ENCODE assay signal across 10 cellular contexts in genomic region chr2:161172901-161173540, GRCh38. TPM values are rescaled to one million over a fixed set of nuclear protein-coding genes. Genes with fewer than 3 reads are reported as not detected.
DNase-seq lines count a peak whose midpoint lies in the region; ATAC-seq, FAIRE-seq and TF ChIP-seq lines count a peak whose summit lies in the region.
"Had no signal": no experiment of that assay in that cellular context is flagged by ENCODE, and none has a peak within 500 bp of the region (broad histone marks: within the 10 kb centered on the region; RNA-seq: fewer than 3 reads in every experiment).

No MANE protein-coding gene starts in this region.

- 2% methylated on average over 4 of the region's 4 CpGs for WGBS in K562 (ENCODE audit: insufficient coverage, low coverage, missing lambda C conversion rate)

- DNase-seq in K562 (ENCODE audit: extremely low read depth in 1 of 4, low spot score in 3 of 4) (peak; percentile 75 to 92 (median 84)), Peyer's patch (no peak), NCI-H2107 treated with DMSO at 0.1 percent for 48 hours (lab: John Stamatoyannopoulos, UW; ENCODE audit: unreplicated experiment) (no peak)
- DNase-seq in stimulated activated naive CD4-positive, alpha-beta T cell treated with Interleukin-2 at 50 U/mL for 16 hours (lab: John Stamatoyannopoulos, UW), result no peak

- intact Hi-C loops in K562 (cut with micrococcal nuclease), result loop anchor here (1.0 kb wide), 1 partner anchor 13 kb away; the partner anchor contains the start of gene TANK

- no peaks in the 10 kb centered on the region for H3K9me1 ChIP-seq in K562 (ENCODE audit: control insufficient read depth, insufficient read depth, low read length)

- H3K79me2 ChIP-seq in K562 (ENCODE audit: control insufficient read depth, insufficient read depth, low read length), result peaks cover 72% of the 10 kb centered on the region

- H3K4me2 ChIP-seq in K562 (ENCODE audit: insufficient read depth, low read length), result peak overlapping the region; percentile 72

- peak overlapping the region; percentile 66 for H2AFZ ChIP-seq in K562 (ENCODE audit: low read depth, low read length)

- CTCF ChIA-PET in K562 (lab: Yijun Ruan, JAX; ENCODE audit: low intra/inter-chr PET ratio), result no interaction called here

- TF ChIP-seq CTCF in K562 (IDR thresholded peaks at IDR 0.05 in 2 of 3, conservative IDR thresholded peaks at IDR 0.05 in 1 of 3; ENCODE audit: insufficient read depth in 2 of 3, low read depth in 1 of 3, low read length in 3 of 3), result no peak
- no peak for TF ChIP-seq CTCF in Peyer's patch (IDR thresholded peaks at IDR 0.05)

- H4K20me1 ChIP-seq in K562 (replicated peaks; ENCODE audit: control insufficient read depth, insufficient read depth, low read length), result no peaks in the 10 kb centered on the region

- peak; percentile 96 for FAIRE-seq in K562 (lab: Jason Lieb, UNC)
- FAIRE-seq: TTC549 had no signal

- POLR2A ChIA-PET in K562 (lab: Yijun Ruan, JAX), result interaction anchor here (1.5 to 1.9 kb wide), 2 partner anchors 10 to 11 kb away, joined by 5 to 11 read pairs; no protein-coding TSS in a partner anchor

- TF ChIP-seq POLR2A in K562 (conservative IDR thresholded peaks at IDR 0.05) (no peak; the same call in 1 of the 2 replicates), Peyer's patch (IDR thresholded peaks at IDR 0.05) (no peak)

- H3K4me3 ChIP-seq in K562, result no peak overlapping the region
- no peak overlapping the region for H3K4me3 ChIP-seq in Peyer's patch
- H3K4me3 ChIP-seq: HAP-1, thoracic aorta had no signal

- TF ChIP-seq RAD21 in K562 (CRISPR knock-in tag; conservative IDR thresholded peaks at IDR 0.05 in 1 of 2, IDR thresholded peaks at IDR 0.05 in 1 of 2), result no peak

- BruUV-seq in K562 (replicated peaks; lab: Mats Ljungman, UMichigan), result no TSS peak

- ATAC-seq in GM18861 (IDR thresholded peaks at IDR 0.05; ENCODE audit: unreplicated experiment) (peak; percentile 45), GM21390 (IDR thresholded peaks at IDR 0.05; ENCODE audit: unreplicated experiment) (peak; percentile 65), HG03108 (IDR thresholded peaks at IDR 0.05; ENCODE audit: unreplicated experiment) (peak; percentile 40), K562 (peak; percentile 91)

- H3K27ac ChIP-seq in K562 (ENCODE audit: extremely low read depth, low read depth, low read length), result peak overlapping the region; percentile 90
- H3K27ac ChIP-seq in Peyer's patch, result no peak overlapping the region
- H3K27ac ChIP-seq: thoracic aorta had no signal

- H3K27me3 ChIP-seq in K562 (ENCODE audit: control insufficient read depth in 2 of 2, insufficient read depth in 2 of 2, low read length in 2 of 2) (no peaks in the 10 kb centered on the region), Peyer's patch (no peaks in the 10 kb centered on the region)

- H3K4me1 ChIP-seq in K562 (replicated peaks in 1 of 2; ENCODE audit: control insufficient read depth in 2 of 2, insufficient read depth in 2 of 2, low read length in 2 of 2), result peaks cover 0 to 37% of the 10 kb centered on the region in 2 experiments; a peak in 4 of 5 replicates
- H3K4me1 ChIP-seq in Peyer's patch, result no peaks in the 10 kb centered on the region

- peaks cover 10% of the 10 kb centered on the region for H3K9me3 ChIP-seq in K562 (replicated peaks; ENCODE audit: control insufficient read depth, insufficient read depth, low read depth, low read length)
- no peaks in the 10 kb centered on the region for H3K9me3 ChIP-seq in Peyer's patch
- H3K9me3 ChIP-seq: HAP-1, thoracic aorta had no signal

- peak; percentile 97 for TF ChIP-seq EP300 in K562 (IDR thresholded peaks at IDR 0.05; ENCODE audit: low read length)

- in situ Hi-C loops in K562 (cut with MboI), result no loop called here

- H3K36me3 ChIP-seq in K562 (ENCODE audit: control insufficient read depth, insufficient read depth, low read length) (peaks cover 29% of the 10 kb centered on the region), Peyer's patch (no peaks in the 10 kb centered on the region)
- H3K36me3 ChIP-seq: HAP-1, thoracic aorta had no signal

- H3K9ac ChIP-seq in K562 (ENCODE audit: insufficient read depth in 1 of 2, low read depth in 2 of 2, low read length in 2 of 2), result peak overlapping the region in 1 of 2 experiments; percentile 57; a peak in 2 of 4 replicates

TF ChIP-seq in K562, 482 proteins besides CTCF, POLR2A, EP300 and RAD21 (continues in another document):
- TF ChIP-seq FOXM1 (IDR thresholded peaks at IDR 0.05; ENCODE audit: low read depth) (peak; percentile 89), FOXM1 (CRISPR knock-in tag; IDR thresholded peaks at IDR 0.05; ENCODE audit: low read depth) (no peak), MEIS2 (IDR thresholded peaks at IDR 0.05; ENCODE audit: partially characterized antibody) (peak; percentile 84), TAF9B (IDR thresholded peaks at IDR 0.05; ENCODE audit: partially characterized antibody) (peak; percentile 64), NR4A1 (CRISPR knock-in tag; IDR thresholded peaks at IDR 0.05) (no peak), NR4A1 (tag; IDR thresholded peaks at IDR 0.05) (peak; percentile 75), MEF2D (tag; conservative IDR thresholded peaks at IDR 0.05; ENCODE audit: low read depth) (peak; percentile 64; the same call in 1 of the 2 replicates), DMBX1 (CRISPR knock-in tag; IDR thresholded peaks at IDR 0.05; ENCODE audit: borderline replicate concordance) (no peak), MTA1 (IDR thresholded peaks at IDR 0.05; ENCODE audit: borderline replicate concordance) (no peak), ZKSCAN8 (CRISPR knock-in tag; IDR thresholded peaks at IDR 0.05) (peak; percentile 36; the same call in 1 of the 2 replicates), MTF1 (CRISPR knock-in tag; IDR thresholded peaks at IDR 0.05; ENCODE audit: borderline replicate concordance) (no peak), ZNF445 (CRISPR knock-in tag; IDR thresholded peaks at IDR 0.05; ENCODE audit: low read depth) (no peak), POLR3G (IDR thresholded peaks at IDR 0.05; ENCODE audit: extremely low read depth, insufficient read length, insufficient replicate concordance) (no peak), ZNF583 (CRISPR knock-in tag; IDR thresholded peaks at IDR 0.05) (no peak), RBFOX2 (IDR thresholded peaks at IDR 0.05; ENCODE audit: low read depth, low read length) (no peak), CTCFL (IDR thresholded peaks at IDR 0.05; ENCODE audit: borderline replicate concordance, insufficient read depth, low read depth, low read length, poor library complexity, severe bottlenecking) (no peak), ZNF239 (CRISPR knock-in tag; IDR thresholded peaks at IDR 0.05) (peak; percentile 60; the same call in 1 of the 2 replicates), ZNF766 (CRISPR knock-in tag; conservative IDR thresholded peaks at IDR 0.05) (peak; percentile 91), YBX1 (IDR thresholded peaks at IDR 0.05) (no peak), ZNF146 (CRISPR knock-in tag; IDR thresholded peaks at IDR 0.05; ENCODE audit: unreplicated experiment) (no peak)
- TF ChIP-seq, protein P1, sequence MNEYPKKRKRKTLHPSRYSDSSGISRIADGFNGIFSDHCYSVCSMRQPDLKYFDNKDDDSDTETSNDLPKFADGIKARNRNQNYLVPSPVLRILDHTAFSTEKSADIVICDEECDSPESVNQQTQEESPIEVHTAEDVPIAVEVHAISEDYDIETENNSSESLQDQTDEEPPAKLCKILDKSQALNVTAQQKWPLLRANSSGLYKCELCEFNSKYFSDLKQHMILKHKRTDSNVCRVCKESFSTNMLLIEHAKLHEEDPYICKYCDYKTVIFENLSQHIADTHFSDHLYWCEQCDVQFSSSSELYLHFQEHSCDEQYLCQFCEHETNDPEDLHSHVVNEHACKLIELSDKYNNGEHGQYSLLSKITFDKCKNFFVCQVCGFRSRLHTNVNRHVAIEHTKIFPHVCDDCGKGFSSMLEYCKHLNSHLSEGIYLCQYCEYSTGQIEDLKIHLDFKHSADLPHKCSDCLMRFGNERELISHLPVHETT (CRISPR knock-in tag; conservative IDR thresholded peaks at IDR 0.05 in 1 of 2, IDR thresholded peaks at IDR 0.05 in 1 of 2), result peak in 1 of 2 experiments; percentile 85; a peak in 2 of 4 replicates

RNA-seq across cellular contexts. Expression of gene TANK, which starts 12.8 kb away (rescaled TPM):
- total RNA-seq in K562 (2011; cell fraction: chromatin; rRNA removed; ENCODE audit: low replicate concordance), result 125 and 212 TPM in 2 replicates
- 37.7 and 60.5 TPM in 2 replicates for total RNA-seq in K562 (2011; cell fraction: nucleolus; rRNA removed)
- 98.7 and 143 TPM in 2 replicates for total RNA-seq in K562 (2011; cell fraction: nucleoplasm; rRNA removed)
- total RNA-seq in K562 (2014; rRNA removed) (33.6 and 43.0 TPM in 2 replicates), K562 (2014; rRNA removed; fragmentation: Illumina TruSeq; extraction: Trizol) (67.4 and 89.5 TPM in 2 replicates), K562 (2015; rRNA removed; fragmentation: Illumina TruSeq; extraction: Trizol) (48.9 and 54.4 TPM in 2 replicates), K562 (2021) (45.6 and 49.2 TPM in 2 replicates), Peyer's patch (10 to 100 TPM; 63.8 to 97.7 (median 88.8) TPM)
- polyA plus RNA-seq in K562 (2011; rRNA removed) (52.0 and 60.1 TPM in 2 replicates), K562 (2014; fragmentation: Illumina TruSeq; extraction: Trizol) (49.4 and 53.8 TPM in 2 replicates), K562 (2014; fragmentation: Nextera tagmentation; extraction: Ambion mirVana) (10 to 100 TPM; 83.7 to 91.5 TPM), K562 (2014; rRNA removed) (47.1 and 56.6 TPM in 2 replicates)
- 11.0 and 16.5 TPM in 2 replicates for polyA plus RNA-seq in K562 (2011; cell fraction: cytosol; rRNA removed)
- 59.3 and 109 TPM in 2 replicates for polyA plus RNA-seq in K562 (2011; cell fraction: nucleus; rRNA removed)
- 41.1 and 65.3 TPM in 2 replicates for polyA plus RNA-seq in K562 (2012)
- polyA minus RNA-seq in K562 (2011; rRNA and poly(A)+ RNA removed), result 48.7 and 78.6 TPM in 2 replicates
- polyA minus RNA-seq in K562 (2011; cell fraction: cytosol; rRNA and poly(A)+ RNA removed), result 11.5 and 17.8 TPM in 2 replicates
- 92.6 and 179 TPM in 2 replicates for polyA minus RNA-seq in K562 (2011; cell fraction: nucleus; rRNA and poly(A)+ RNA removed)

Comparison
In these comparisons a context has a peak if more than half of its experiments do, and no peak if none do; other contexts are left out.
1. ATAC-seq: peak in every context shown above with its lines; median percentile 91 in K562; 65 in GM21390; 45 in GM18861; 40 in HG03108.
2. DNase-seq: peak in K562 (4 of 4); none in Peyer's patch (0 of 3), stimulated activated naive CD4-positive, alpha-beta T cell treated with Interleukin-2 at 50 U/mL for 16 hours (single experiment) and NCI-H2107 treated with DMSO at 0.1 percent for 48 hours (single experiment).